In the genomic region with DNA sequence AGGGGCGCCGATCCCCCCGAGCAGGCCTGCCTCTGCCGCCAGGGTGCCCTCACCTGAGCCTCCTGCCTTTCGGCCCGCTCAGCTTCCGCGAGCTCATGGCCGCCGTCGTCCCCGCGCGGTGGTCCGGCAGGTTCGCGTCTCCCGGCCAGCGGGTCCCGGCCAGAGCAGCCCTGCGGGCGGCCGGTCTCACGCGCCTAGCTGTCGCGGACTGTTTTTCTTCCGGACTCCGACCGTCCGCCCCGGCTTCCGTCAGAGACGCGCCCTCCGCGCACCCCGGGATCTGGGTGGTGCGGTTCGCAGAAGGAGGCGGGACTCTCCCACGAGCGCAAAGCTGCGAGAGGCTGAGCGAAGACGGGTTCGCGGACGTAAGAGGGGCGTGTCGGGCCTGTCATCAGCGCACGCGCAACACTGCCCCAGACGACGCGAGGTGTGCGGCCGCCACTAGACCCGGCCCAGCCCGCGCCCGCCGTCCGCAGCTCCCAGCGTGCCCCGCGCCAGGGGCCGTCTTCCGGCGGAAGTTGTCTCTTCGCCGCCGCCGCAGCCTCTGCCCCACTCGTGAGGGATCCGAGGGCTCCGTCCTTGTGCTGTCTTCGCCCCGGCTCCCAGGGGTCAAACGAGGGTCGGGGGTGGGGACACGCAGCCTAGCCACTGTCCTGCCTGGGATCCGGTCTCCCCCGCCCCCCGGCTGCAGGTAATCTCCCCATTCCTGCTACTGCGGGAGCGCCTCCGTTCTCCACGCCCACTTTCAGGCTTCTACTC, we compare ENCODE assay signal across 1 cellular context.
TF ChIP-seq lines count a peak whose summit lies in the region.

INPP5K (minus strand) TSS at position 210 of the 759 bp plus-strand sequence; CDS start at position 97, 113 bp downstream.

TF ChIP-seq in HepG2, 621 proteins besides CTCF, POLR2A, EP300 and RAD21 (continued from another document and continues in another):
- TF ChIP-seq, protein P1, sequence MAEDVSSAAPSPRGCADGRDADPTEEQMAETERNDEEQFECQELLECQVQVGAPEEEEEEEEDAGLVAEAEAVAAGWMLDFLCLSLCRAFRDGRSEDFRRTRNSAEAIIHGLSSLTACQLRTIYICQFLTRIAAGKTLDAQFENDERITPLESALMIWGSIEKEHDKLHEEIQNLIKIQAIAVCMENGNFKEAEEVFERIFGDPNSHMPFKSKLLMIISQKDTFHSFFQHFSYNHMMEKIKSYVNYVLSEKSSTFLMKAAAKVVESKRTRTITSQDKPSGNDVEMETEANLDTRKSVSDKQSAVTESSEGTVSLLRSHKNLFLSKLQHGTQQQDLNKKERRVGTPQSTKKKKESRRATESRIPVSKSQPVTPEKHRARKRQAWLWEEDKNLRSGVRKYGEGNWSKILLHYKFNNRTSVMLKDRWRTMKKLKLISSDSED (CRISPR knock-in tag; IDR thresholded peaks at IDR 0.05) = no peak
- TF ChIP-seq ZNF563 (CRISPR knock-in tag; IDR thresholded peaks at IDR 0.05) (peak; percentile 42; the same call in 1 of the 2 replicates), AGO1 (IDR thresholded peaks at IDR 0.05; ENCODE audit: low read depth, low read length, poor library complexity, severe bottlenecking) (no peak), ZSCAN9 (CRISPR knock-in tag; IDR thresholded peaks at IDR 0.05; ENCODE audit: borderline replicate concordance) (no peak; the same call in 1 of the 2 replicates), CBX5 (CRISPR knock-in tag; IDR thresholded peaks at IDR 0.05; ENCODE audit: borderline replicate concordance) (peak; percentile 14; the same call in 1 of the 2 replicates), SMAD3 (CRISPR knock-in tag; IDR thresholded peaks at IDR 0.05) (no peak), YY1 (IDR thresholded peaks at IDR 0.05; ENCODE audit: insufficient read depth, insufficient replicate concordance, low read depth, low read length) (peak; percentile 74), PHF21A (CRISPR knock-in tag; IDR thresholded peaks at IDR 0.05) (peak; percentile 68; the same call in 1 of the 2 replicates), CHCHD3 (CRISPR knock-in tag; IDR thresholded peaks at IDR 0.05) (no peak), ELF3 (CRISPR knock-in tag; IDR thresholded peaks at IDR 0.05) (0 out of 2 replicates have a peak, but pooled peaks have one; percentile 12), ZNF567 (CRISPR knock-in tag; IDR thresholded peaks at IDR 0.05; ENCODE audit: borderline replicate concordance) (no peak), PPARG (CRISPR knock-in tag; conservative IDR thresholded peaks at IDR 0.05) (peak; percentile 26; the same call in 1 of the 2 replicates), PCBP2 (optimal IDR thresholded peaks at IDR 0.05; ENCODE audit: low read depth, low read length, poor library complexity, severe bottlenecking) (no peak), ZNF552 (CRISPR knock-in tag; IDR thresholded peaks at IDR 0.05; ENCODE audit: borderline replicate concordance) (0 out of 2 replicates have a peak, but pooled peaks have one; percentile 7), GATAD1 (CRISPR knock-in tag; IDR thresholded peaks at IDR 0.05) (peak; percentile 93), ZNF335 (CRISPR knock-in tag; IDR thresholded peaks at IDR 0.05) (no peak), PAXIP1 (CRISPR knock-in tag; conservative IDR thresholded peaks at IDR 0.05) (no peak), ZNF451 (CRISPR knock-in tag; IDR thresholded peaks at IDR 0.05) (no peak), BHLHE40 (IDR thresholded peaks at IDR 0.05; ENCODE audit: low read length) (no peak), TRIM22 (IDR thresholded peaks at IDR 0.05) (no peak), CBFB (CRISPR knock-in tag; IDR thresholded peaks at IDR 0.05) (no peak; the same call in 1 of the 2 replicates), TSC22D2 (CRISPR knock-in tag; IDR thresholded peaks at IDR 0.05; ENCODE audit: borderline replicate concordance) (no peak), GFI1 (CRISPR knock-in tag; IDR thresholded peaks at IDR 0.05; ENCODE audit: borderline replicate concordance) (no peak), ZBTB2 (CRISPR knock-in tag; IDR thresholded peaks at IDR 0.05; ENCODE audit: low read depth) (peak; percentile 87), LRRFIP1 (CRISPR knock-in tag; conservative IDR thresholded peaks at IDR 0.05) (no peak), ZNF501 (CRISPR knock-in tag; IDR thresholded peaks at IDR 0.05) (peak; percentile 76), KDM3A (CRISPR knock-in tag; IDR thresholded peaks at IDR 0.05; ENCODE audit: low read depth) (no peak)
- TF ChIP-seq, protein P2, sequence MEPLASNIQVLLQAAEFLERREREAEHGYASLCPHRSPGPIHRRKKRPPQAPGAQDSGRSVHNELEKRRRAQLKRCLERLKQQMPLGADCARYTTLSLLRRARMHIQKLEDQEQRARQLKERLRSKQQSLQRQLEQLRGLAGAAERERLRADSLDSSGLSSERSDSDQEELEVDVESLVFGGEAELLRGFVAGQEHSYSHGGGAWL (CRISPR knock-in tag; IDR thresholded peaks at IDR 0.05) = peak; percentile 53
- TF ChIP-seq, protein P3, sequence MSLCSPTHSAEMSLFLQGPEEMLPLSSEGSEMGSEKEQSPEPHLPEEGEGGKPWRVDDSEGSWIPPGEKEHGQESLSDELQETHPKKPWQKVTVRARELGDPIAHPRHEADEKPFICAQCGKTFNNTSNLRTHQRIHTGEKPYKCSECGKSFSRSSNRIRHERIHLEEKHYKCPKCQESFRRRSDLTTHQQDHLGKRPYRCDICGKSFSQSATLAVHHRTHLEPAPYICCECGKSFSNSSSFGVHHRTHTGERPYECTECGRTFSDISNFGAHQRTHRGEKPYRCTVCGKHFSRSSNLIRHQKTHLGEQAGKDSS (CRISPR knock-in tag; IDR thresholded peaks at IDR 0.05; ENCODE audit: borderline replicate concordance, low read depth) = no peak
- TF ChIP-seq, protein P4, sequence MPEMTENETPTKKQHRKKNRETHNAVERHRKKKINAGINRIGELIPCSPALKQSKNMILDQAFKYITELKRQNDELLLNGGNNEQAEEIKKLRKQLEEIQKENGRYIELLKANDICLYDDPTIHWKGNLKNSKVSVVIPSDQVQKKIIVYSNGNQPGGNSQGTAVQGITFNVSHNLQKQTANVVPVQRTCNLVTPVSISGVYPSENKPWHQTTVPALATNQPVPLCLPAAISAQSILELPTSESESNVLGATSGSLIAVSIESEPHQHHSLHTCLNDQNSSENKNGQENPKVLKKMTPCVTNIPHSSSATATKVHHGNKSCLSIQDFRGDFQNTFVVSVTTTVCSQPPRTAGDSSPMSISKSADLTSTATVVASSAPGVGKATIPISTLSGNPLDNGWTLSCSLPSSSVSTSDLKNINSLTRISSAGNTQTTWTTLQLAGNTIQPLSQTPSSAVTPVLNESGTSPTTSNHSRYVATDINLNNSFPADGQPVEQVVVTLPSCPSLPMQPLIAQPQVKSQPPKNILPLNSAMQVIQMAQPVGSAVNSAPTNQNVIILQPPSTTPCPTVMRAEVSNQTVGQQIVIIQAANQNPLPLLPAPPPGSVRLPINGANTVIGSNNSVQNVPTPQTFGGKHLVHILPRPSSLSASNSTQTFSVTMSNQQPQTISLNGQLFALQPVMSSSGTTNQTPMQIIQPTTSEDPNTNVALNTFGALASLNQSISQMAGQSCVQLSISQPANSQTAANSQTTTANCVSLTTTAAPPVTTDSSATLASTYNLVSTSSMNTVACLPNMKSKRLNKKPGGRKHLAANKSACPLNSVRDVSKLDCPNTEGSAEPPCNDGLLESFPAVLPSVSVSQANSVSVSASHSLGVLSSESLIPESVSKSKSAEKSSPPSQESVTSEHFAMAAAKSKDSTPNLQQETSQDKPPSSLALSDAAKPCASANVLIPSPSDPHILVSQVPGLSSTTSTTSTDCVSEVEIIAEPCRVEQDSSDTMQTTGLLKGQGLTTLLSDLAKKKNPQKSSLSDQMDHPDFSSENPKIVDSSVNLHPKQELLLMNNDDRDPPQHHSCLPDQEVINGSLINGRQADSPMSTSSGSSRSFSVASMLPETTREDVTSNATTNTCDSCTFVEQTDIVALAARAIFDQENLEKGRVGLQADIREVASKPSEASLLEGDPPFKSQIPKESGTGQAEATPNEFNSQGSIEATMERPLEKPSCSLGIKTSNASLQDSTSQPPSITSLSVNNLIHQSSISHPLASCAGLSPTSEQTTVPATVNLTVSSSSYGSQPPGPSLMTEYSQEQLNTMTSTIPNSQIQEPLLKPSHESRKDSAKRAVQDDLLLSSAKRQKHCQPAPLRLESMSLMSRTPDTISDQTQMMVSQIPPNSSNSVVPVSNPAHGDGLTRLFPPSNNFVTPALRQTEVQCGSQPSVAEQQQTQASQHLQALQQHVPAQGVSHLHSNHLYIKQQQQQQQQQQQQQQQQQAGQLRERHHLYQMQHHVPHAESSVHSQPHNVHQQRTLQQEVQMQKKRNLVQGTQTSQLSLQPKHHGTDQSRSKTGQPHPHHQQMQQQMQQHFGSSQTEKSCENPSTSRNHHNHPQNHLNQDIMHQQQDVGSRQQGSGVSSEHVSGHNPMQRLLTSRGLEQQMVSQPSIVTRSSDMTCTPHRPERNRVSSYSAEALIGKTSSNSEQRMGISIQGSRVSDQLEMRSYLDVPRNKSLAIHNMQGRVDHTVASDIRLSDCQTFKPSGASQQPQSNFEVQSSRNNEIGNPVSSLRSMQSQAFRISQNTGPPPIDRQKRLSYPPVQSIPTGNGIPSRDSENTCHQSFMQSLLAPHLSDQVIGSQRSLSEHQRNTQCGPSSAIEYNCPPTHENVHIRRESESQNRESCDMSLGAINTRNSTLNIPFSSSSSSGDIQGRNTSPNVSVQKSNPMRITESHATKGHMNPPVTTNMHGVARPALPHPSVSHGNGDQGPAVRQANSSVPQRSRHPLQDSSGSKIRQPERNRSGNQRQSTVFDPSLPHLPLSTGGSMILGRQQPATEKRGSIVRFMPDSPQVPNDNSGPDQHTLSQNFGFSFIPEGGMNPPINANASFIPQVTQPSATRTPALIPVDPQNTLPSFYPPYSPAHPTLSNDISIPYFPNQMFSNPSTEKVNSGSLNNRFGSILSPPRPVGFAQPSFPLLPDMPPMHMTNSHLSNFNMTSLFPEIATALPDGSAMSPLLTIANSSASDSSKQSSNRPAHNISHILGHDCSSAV (CRISPR knock-in tag; IDR thresholded peaks at IDR 0.05; ENCODE audit: borderline replicate concordance) = no peak
- TF ChIP-seq, protein P5, sequence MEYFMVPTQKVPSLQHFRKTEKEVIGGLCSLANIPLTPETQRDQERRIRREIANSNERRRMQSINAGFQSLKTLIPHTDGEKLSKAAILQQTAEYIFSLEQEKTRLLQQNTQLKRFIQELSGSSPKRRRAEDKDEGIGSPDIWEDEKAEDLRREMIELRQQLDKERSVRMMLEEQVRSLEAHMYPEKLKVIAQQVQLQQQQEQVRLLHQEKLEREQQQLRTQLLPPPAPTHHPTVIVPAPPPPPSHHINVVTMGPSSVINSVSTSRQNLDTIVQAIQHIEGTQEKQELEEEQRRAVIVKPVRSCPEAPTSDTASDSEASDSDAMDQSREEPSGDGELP (IDR thresholded peaks at IDR 0.05; ENCODE audit: borderline replicate concordance, low read depth) = no peak
